17 cellular contexts compared by ENCODE assay signal in genomic region chr1:68791800-68792199, GRCh38.
DNase-seq lines count a peak whose midpoint lies in the region; ATAC-seq and TF ChIP-seq lines count a peak whose summit lies in the region.
"Had no signal": no experiment of that assay in that cellular context is flagged by ENCODE, and none has a peak within 500 bp of the region (broad histone marks: within the 10 kb centered on the region; RNA-seq: fewer than 3 reads in every experiment).

No MANE protein-coding gene starts in this region.

- no peak overlapping the region for H4K91ac ChIP-seq in H9 (ENCODE audit: insufficient read length, low read depth, low read length)

- no peaks in the 10 kb centered on the region for H3K9me2 ChIP-seq in OCI-LY1 (ENCODE audit: low read depth, low read length)

- no peak overlapping the region for H2AK5ac ChIP-seq in H9 (ENCODE audit: insufficient read length, low read length)

- H2AFZ ChIP-seq in H9 (ENCODE audit: low read length) (no peak overlapping the region), OCI-LY1 (ENCODE audit: low read length) (no peak overlapping the region)

- H3K27me3 Mint-ChIP-seq in H9 (ENCODE audit: low read depth), result no peaks in the 10 kb centered on the region
- H3K27me3 Mint-ChIP-seq in activated T-cell treated with anti-CD3 and anti-CD28 coated beads, Interleukin-2, amount 50 U/mL, for 24 hours, result no peaks in the 10 kb centered on the region
- H3K27me3 Mint-ChIP-seq: CD4-positive, alpha-beta T cell; T-cell had no signal

- H3T11ph ChIP-seq in H9 (ENCODE audit: low read length), result no peak overlapping the region

- H3K4me3 Mint-ChIP-seq in H9, result no peak overlapping the region
- no peak overlapping the region for H3K4me3 Mint-ChIP-seq in activated T-cell treated with anti-CD3 and anti-CD28 coated beads, Interleukin-2, amount 50 U/mL, for 24 hours
- H3K4me3 Mint-ChIP-seq: CD4-positive, alpha-beta T cell; T-cell had no signal

- H3F3A ChIP-seq in OCI-LY1 (ENCODE audit: insufficient read depth, low read length), result no peaks in the 10 kb centered on the region

- TF ChIP-seq CTCF in H9 (conservative IDR thresholded peaks at IDR 0.05) (peak; percentile 50; the same call in 2 of the 3 replicates), OCI-LY1 (IDR thresholded peaks at IDR 0.05; ENCODE audit: low read length) (peak; percentile 29; the same call in 1 of the 2 replicates)

- H2BK20ac ChIP-seq in H9 (ENCODE audit: low read depth, low read length, poor library complexity, severe bottlenecking), result no peak overlapping the region

- H3K36me3 Mint-ChIP-seq in H9 (ENCODE audit: insufficient read depth in 1 of 3, low read depth in 3 of 3), result no peaks in the 10 kb centered on the region
- H3K36me3 Mint-ChIP-seq in activated T-cell treated with anti-CD3 and anti-CD28 coated beads, Interleukin-2, amount 50 U/mL, for 24 hours (ENCODE audit: low read depth), result no peaks in the 10 kb centered on the region
- H3K36me3 Mint-ChIP-seq: T-cell had no signal

- H3K18ac ChIP-seq in H9 (ENCODE audit: insufficient read length, low read depth, low read length), result no peak overlapping the region

- H3K9me3 ChIP-seq in H9 (ENCODE audit: control insufficient read depth, low read depth, low read length) (no peaks in the 10 kb centered on the region), OCI-LY1 (ENCODE audit: low read length) (no peaks in the 10 kb centered on the region)

- no peak overlapping the region for H3K9ac ChIP-seq in H9 (ENCODE audit: extremely low read depth, insufficient read length, low read length)
- H3K9ac ChIP-seq in OCI-LY1 (ENCODE audit: low read length), result no peak overlapping the region

- WGBS in H9 (ENCODE audit: extremely low coverage, insufficient read length, low lambda C conversion rate), result no CpG with 5 or more reads among the region's 3 CpGs

- DNase-seq in ACHN (peak; percentile 4), H9 (peak; percentile 31), iPS-NIHi11 (ENCODE audit: low spot score) (peak; percentile 17), mesenteric fat pad (ENCODE audit: low spot score) (no peak)
- no peak for DNase-seq in activated T-cell treated with anti-CD3 and anti-CD28 coated beads, Interleukin-2, amount 50 U/mL, for 24 hours
- DNase-seq: CD4-positive, alpha-beta T cell; IMR-90; Kasumi-1; NCI-H1417 treated with DMSO at 0.1 percent for 48 hours; NCI-H2081; NCI-H510A; NCI-H774; Right ventricle myocardium superior; T-cell had no signal

- in situ Hi-C loops in ACHN (cut with HindIII; ENCODE audit: low pct_ligation_motif_present, low pct_unique_long_range_greater_than_20kb, low sequenced_read_pairs), result no loop called here

- no peak overlapping the region for H3K56ac ChIP-seq in H9 (ENCODE audit: insufficient read length, low read depth, low read length)

- H2BK15ac ChIP-seq in H9 (ENCODE audit: low read depth, low read length), result no peak overlapping the region

- H2BK120ac ChIP-seq in H9 (ENCODE audit: low read depth, low read length, poor library complexity, severe bottlenecking), result no peak overlapping the region

- no peak overlapping the region for H3K23ac ChIP-seq in H9 (ENCODE audit: insufficient read length, low read depth, low read length)

- no peak overlapping the region for H3K27ac Mint-ChIP-seq in H9
- no peak overlapping the region for H3K27ac Mint-ChIP-seq in activated T-cell treated with anti-CD3 and anti-CD28 coated beads, Interleukin-2, amount 50 U/mL, for 24 hours
- H3K27ac Mint-ChIP-seq: CD4-positive, alpha-beta T cell; T-cell had no signal

- no peaks in the 10 kb centered on the region for H3K79me1 ChIP-seq in H9 (ENCODE audit: insufficient read depth, low read depth, low read length, poor library complexity, severe bottlenecking)

- H3K4me3 ChIP-seq in OCI-LY1 (ENCODE audit: low read depth, low read length, poor library complexity, severe bottlenecking), result no peak overlapping the region
- H3K4me3 ChIP-seq: SK-N-MC had no signal

- no peaks in the 10 kb centered on the region for H3K4me1 ChIP-seq in H9 (ENCODE audit: insufficient read depth, low read length)
- H3K4me1 ChIP-seq in OCI-LY1 (ENCODE audit: insufficient read depth, low read length, severe bottlenecking), result no peaks in the 10 kb centered on the region

- no peak for ATAC-seq in GM19455 (IDR thresholded peaks at IDR 0.05; ENCODE audit: unreplicated experiment)
- ATAC-seq: T-cell had no signal

- no peaks in the 10 kb centered on the region for H3K79me2 ChIP-seq in H9 (ENCODE audit: insufficient read depth, low read length)
- no peaks in the 10 kb centered on the region for H3K79me2 ChIP-seq in OCI-LY1 (ENCODE audit: insufficient read depth, low read length)

- H3K14ac ChIP-seq in H9 (ENCODE audit: insufficient read depth, low read length), result no peak overlapping the region

- H3K27ac ChIP-seq in H9 (ENCODE audit: insufficient read length, low read depth, low read length) (no peak overlapping the region), OCI-LY1 (ENCODE audit: low read depth, low read length, poor library complexity, severe bottlenecking) (no peak overlapping the region)
- H3K27ac ChIP-seq: SK-N-MC had no signal

- H3K36me3 ChIP-seq in OCI-LY1 (ENCODE audit: insufficient read depth, low read length), result no peaks in the 10 kb centered on the region

- H3K4me1 Mint-ChIP-seq in H9, result no peaks in the 10 kb centered on the region
- no peaks in the 10 kb centered on the region for H3K4me1 Mint-ChIP-seq in activated T-cell treated with anti-CD3 and anti-CD28 coated beads, Interleukin-2, amount 50 U/mL, for 24 hours (ENCODE audit: low read depth)
- H3K4me1 Mint-ChIP-seq: T-cell had no signal

- H3K27me3 ChIP-seq in H9 (ENCODE audit: insufficient read depth, low read length), result no peaks in the 10 kb centered on the region
- H3K27me3 ChIP-seq in OCI-LY1 (ENCODE audit: insufficient read depth, low read length), result no peaks in the 10 kb centered on the region

- no peak overlapping the region for H2BK5ac ChIP-seq in H9 (ENCODE audit: insufficient read length, low read length)

- H4K20me1 ChIP-seq in H9 (ENCODE audit: control insufficient read depth, insufficient read depth, insufficient read length), result no peaks in the 10 kb centered on the region
- H4K20me1 ChIP-seq in OCI-LY1 (ENCODE audit: insufficient read depth, low read length), result no peaks in the 10 kb centered on the region

- H4K8ac ChIP-seq in H9 (replicated peaks; ENCODE audit: insufficient read length, low read depth, low read length), result no peak overlapping the region

- no peak overlapping the region for H3K4ac ChIP-seq in H9 (ENCODE audit: low read depth, low read length)

- H3K4me2 ChIP-seq in H9 (ENCODE audit: insufficient read depth, insufficient read length, low read length) (no peak overlapping the region), OCI-LY1 (ENCODE audit: low read length) (no peak overlapping the region)

- no peak overlapping the region for H2BK12ac ChIP-seq in H9 (ENCODE audit: insufficient read length, low read depth, low read length)

- no peak overlapping the region for H4K5ac ChIP-seq in H9 (ENCODE audit: insufficient read length, low read depth, low read length)

- no peaks in the 10 kb centered on the region for H3K23me2 ChIP-seq in H9 (ENCODE audit: insufficient read length, low read depth, low read length, poor library complexity, severe bottlenecking)

- H3K9me3 Mint-ChIP-seq in H9, result no peaks in the 10 kb centered on the region; a peak in 1 of 5 replicates
- H3K9me3 Mint-ChIP-seq in activated T-cell treated with anti-CD3 and anti-CD28 coated beads, Interleukin-2, amount 50 U/mL, for 24 hours, result peaks cover 7% of the 10 kb centered on the region

Comparison
In these comparisons a context has a peak if more than half of its experiments do, and no peak if none do; other contexts are left out.
1. DNase-seq: peak in ACHN (single experiment), H9 (single experiment) and iPS-NIHi11 (single experiment); none in mesenteric fat pad (single experiment) and activated T-cell treated with anti-CD3 and anti-CD28 coated beads, Interleukin-2, amount 50 U/mL, for 24 hours (single experiment).